In the genomic region with DNA sequence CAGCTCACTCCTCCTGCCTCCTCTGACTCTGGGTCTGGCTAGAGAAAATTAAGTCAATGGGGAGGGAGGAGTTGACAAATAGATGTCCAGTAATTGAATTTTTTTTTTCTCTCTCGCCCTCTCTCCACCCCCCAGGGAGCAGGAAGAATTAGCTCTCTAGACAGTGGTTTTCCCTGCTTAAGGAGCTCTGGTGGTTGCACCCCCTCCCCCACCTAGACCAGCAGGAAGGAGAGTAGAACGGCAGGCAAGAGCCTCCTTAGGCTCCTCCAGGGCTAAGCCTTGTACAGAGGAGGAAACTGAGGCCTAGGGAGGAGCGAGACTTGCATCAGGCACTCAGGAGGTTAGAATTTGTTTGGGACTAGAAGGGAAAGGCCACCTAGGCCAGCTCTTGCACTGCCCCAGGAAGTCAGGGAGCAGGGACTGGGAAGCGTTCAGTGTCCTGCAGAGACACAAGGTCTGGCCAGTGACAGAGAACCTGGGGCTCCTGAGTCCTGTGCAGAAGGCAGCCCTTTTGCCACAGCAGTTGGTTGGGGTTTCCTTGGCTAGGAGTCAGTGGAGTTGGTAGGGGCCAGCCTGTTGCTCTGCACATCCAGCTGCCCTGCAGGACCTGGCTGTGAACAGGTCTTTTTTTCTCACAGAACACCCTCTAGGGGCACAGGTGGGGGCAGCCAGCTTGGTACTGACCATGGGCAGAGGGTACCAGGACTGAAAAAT, we compare ENCODE assay signal across 8 cellular contexts. TPM values are rescaled to one million over a fixed set of nuclear protein-coding genes. Genes with fewer than 3 reads are reported as not detected.
DNase-seq lines count a peak whose midpoint lies in the region; ATAC-seq and TF ChIP-seq lines count a peak whose summit lies in the region.

No MANE protein-coding gene starts in this region.

- H3K4ac ChIP-seq in mesendoderm (ENCODE audit: low read depth, low read length): no peak overlapping the region

- no TSS peak for BruUV-seq in HCT116 (replicated peaks; lab: Mats Ljungman, UMichigan)

- H2BK5ac ChIP-seq in mesendoderm (ENCODE audit: low read length): no peak overlapping the region

- no peak for TF ChIP-seq POLR2A in HCT116 (IDR thresholded peaks at IDR 0.05; ENCODE audit: borderline replicate concordance, extremely low read depth, insufficient read depth, insufficient read length)

- H4K20me1 ChIP-seq in HCT116 (ENCODE audit: insufficient read depth): no peaks in the 10 kb centered on the region

- WGBS in mesendoderm (ENCODE audit: extremely low coverage, insufficient coverage, low lambda C conversion rate): no CpG with 5 or more reads among the region's 4 CpGs

- RAD21 ChIA-PET in HCT116 (lab: Charles Lee; ENCODE audit: low non-redundant PET in 1 of 2, low total read pairs in 2 of 2, uncharacterized antibody in 2 of 2, unreplicated experiment in 2 of 2): no interaction called here

- H3K79me1 ChIP-seq in mesendoderm (ENCODE audit: low read length): no peaks in the 10 kb centered on the region

- no peak for TF ChIP-seq CTCF in HCT116 (IDR thresholded peaks at IDR 0.05 in 2 of 3, conservative IDR thresholded peaks at IDR 0.05 in 1 of 3; ENCODE audit: borderline replicate concordance in 1 of 3, insufficient read depth in 1 of 3, low read depth in 2 of 3, low read length in 2 of 3)
- TF ChIP-seq CTCF in ascending aorta (IDR thresholded peaks at IDR 0.05): no peak

- no peaks in the 10 kb centered on the region for H3K9me3 ChIP-seq in HCT116 (ENCODE audit: control insufficient read depth in 1 of 2, insufficient read depth in 1 of 2, low read depth in 1 of 2, low read length in 2 of 2)
- no peaks in the 10 kb centered on the region for H3K9me3 ChIP-seq in ascending aorta

- no peak for DNase-seq in HCT116 (ENCODE audit: low read depth, low spot score)
- DNase-seq in ascending aorta (ENCODE audit: low spot score in 2 of 2): no peak
- DNase-seq in mesendoderm: peak; percentile 64
- no peak for DNase-seq in GM19238 (ENCODE audit: insufficient read length, low spot score)

- H3K27ac ChIP-seq in ACC112 (ENCODE audit: low read depth, low read length) (no peak overlapping the region), HCT116 (ENCODE audit: low read depth, low read length) (peak overlapping the region; percentile 1; the same call in 1 of the 2 replicates), ascending aorta (no peak overlapping the region), mesendoderm (ENCODE audit: low read depth, low read length) (no peak overlapping the region)

- peak overlapping the region; percentile 56 for H4K5ac ChIP-seq in mesendoderm (ENCODE audit: low read length)

- H2AK5ac ChIP-seq in mesendoderm (ENCODE audit: low read length): peak overlapping the region; percentile 92

- H3K4me3 ChIP-seq in ACC112 (ENCODE audit: low read depth, low read length): peak overlapping the region; percentile 67
- H3K4me3 ChIP-seq in HCT116 (replicated peaks in 1 of 2; ENCODE audit: low read depth in 1 of 2, low read length in 2 of 2): peak overlapping the region; percentile 45 to 56
- H3K4me3 ChIP-seq in ascending aorta: peak overlapping the region; percentile 58 to 70
- H3K4me3 ChIP-seq in mesendoderm (ENCODE audit: low read length): no peak overlapping the region

- peak overlapping the region; percentile 76 for H3K56ac ChIP-seq in mesendoderm (ENCODE audit: low read length)

- POLR2A ChIA-PET in HCT116 (lab: Charles Lee): interaction anchor here (1.0 to 1.5 kb wide), 3 partner anchors 17 to 299 kb away, joined by 3 to 4 read pairs (median 3); partner anchors contain the start of genes CYB5RL and MRPL37

- H3K4me2 ChIP-seq in HCT116 (ENCODE audit: low read length) (peak overlapping the region; percentile 79), mesendoderm (ENCODE audit: low read length) (peak overlapping the region; percentile 68)

- H3K27me3 ChIP-seq in ACC112 (ENCODE audit: insufficient read depth, low read length) (peaks cover 39% of the 10 kb centered on the region), HCT116 (ENCODE audit: insufficient read depth, low read length) (no peaks in the 10 kb centered on the region), ascending aorta (no peaks in the 10 kb centered on the region), mesendoderm (ENCODE audit: insufficient read depth, low read length, poor library complexity) (no peaks in the 10 kb centered on the region)

- H3K23ac ChIP-seq in mesendoderm (ENCODE audit: low read length): no peak overlapping the region

- H3K9me2 ChIP-seq in HCT116 (ENCODE audit: insufficient read depth): no peaks in the 10 kb centered on the region

- H2AFZ ChIP-seq in ACC112 (ENCODE audit: low read length, unreplicated experiment): no peak overlapping the region
- peak overlapping the region; percentile 17 for H2AFZ ChIP-seq in HCT116 (ENCODE audit: low read depth, low read length, poor library complexity, severe bottlenecking)

- ATAC-seq in HCT116: peak; percentile 21
- no peak for ATAC-seq in GM18870 (IDR thresholded peaks at IDR 0.05; ENCODE audit: unreplicated experiment)
- no peak for ATAC-seq in GM21367 (IDR thresholded peaks at IDR 0.05; ENCODE audit: unreplicated experiment)
- no peak for ATAC-seq in HG02798 (IDR thresholded peaks at IDR 0.05; ENCODE audit: poor library complexity, unreplicated experiment)

- H3K36me3 ChIP-seq in ACC112 (ENCODE audit: insufficient read depth, low read length): no peaks in the 10 kb centered on the region
- H3K36me3 ChIP-seq in HCT116 (ENCODE audit: control insufficient read depth in 1 of 2, insufficient read depth in 2 of 2, low read length in 2 of 2): no peaks in the 10 kb centered on the region
- no peaks in the 10 kb centered on the region for H3K36me3 ChIP-seq in ascending aorta
- H3K36me3 ChIP-seq in mesendoderm (ENCODE audit: control insufficient read depth, insufficient read depth, low read length): no peaks in the 10 kb centered on the region

- CTCF ChIA-PET in HCT116 (lab: Charles Lee): interaction anchor here (0.7 to 2.3 kb wide), 7 partner anchors 10 to 317 kb away, joined by 3 to 26 read pairs (median 5); no protein-coding TSS in a partner anchor

- H4K8ac ChIP-seq in mesendoderm (ENCODE audit: low read depth, low read length): no peak overlapping the region

- intact Hi-C loops in HCT116 (cut with micrococcal nuclease) (no loop called here), ascending aorta (cut with DNase I) (loop anchor here (10.0 kb wide), 2 partner anchors 216 to 604 kb away; partner anchors contain the start of genes DIO1 and TTC4)

- H2BK15ac ChIP-seq in mesendoderm (replicated peaks; ENCODE audit: low read depth): no peak overlapping the region

- H3K79me2 ChIP-seq in ACC112 (ENCODE audit: control insufficient read depth, insufficient read depth, low read length, unreplicated experiment) (no peaks in the 10 kb centered on the region), HCT116 (ENCODE audit: insufficient read depth, low read length) (no peaks in the 10 kb centered on the region), mesendoderm (ENCODE audit: control insufficient read depth, insufficient read depth, low read length) (no peaks in the 10 kb centered on the region)

- no peak for TF ChIP-seq RAD21 in HCT116 (IDR thresholded peaks at IDR 0.05; ENCODE audit: low read depth)

- H3K4me1 ChIP-seq in ACC112 (ENCODE audit: control insufficient read depth, insufficient read depth, low read length, unreplicated experiment): no peaks in the 10 kb centered on the region
- peaks cover 15 to 24% of the 10 kb centered on the region in 2 experiments for H3K4me1 ChIP-seq in HCT116 (ENCODE audit: control insufficient read depth in 1 of 2, insufficient read depth in 2 of 2, low read length in 2 of 2)
- H3K4me1 ChIP-seq in ascending aorta: peaks cover 0 to 10% of the 10 kb centered on the region in 2 donors
- H3K4me1 ChIP-seq in mesendoderm (ENCODE audit: control insufficient read depth, low read depth, low read length): peaks cover 16% of the 10 kb centered on the region

- no peak overlapping the region for H2BK120ac ChIP-seq in mesendoderm (ENCODE audit: low read depth, low read length)

- peak overlapping the region; percentile 76 for H3K18ac ChIP-seq in mesendoderm (ENCODE audit: low read length)

- H3K9ac ChIP-seq in HCT116 (ENCODE audit: low read length): peak overlapping the region; percentile 57
- H3K9ac ChIP-seq in mesendoderm (ENCODE audit: low read length): peak overlapping the region; percentile 41

TF ChIP-seq in HCT116, 20 proteins besides CTCF, POLR2A, EP300 and RAD21 (continues in another document):
- TF ChIP-seq, protein P1, sequence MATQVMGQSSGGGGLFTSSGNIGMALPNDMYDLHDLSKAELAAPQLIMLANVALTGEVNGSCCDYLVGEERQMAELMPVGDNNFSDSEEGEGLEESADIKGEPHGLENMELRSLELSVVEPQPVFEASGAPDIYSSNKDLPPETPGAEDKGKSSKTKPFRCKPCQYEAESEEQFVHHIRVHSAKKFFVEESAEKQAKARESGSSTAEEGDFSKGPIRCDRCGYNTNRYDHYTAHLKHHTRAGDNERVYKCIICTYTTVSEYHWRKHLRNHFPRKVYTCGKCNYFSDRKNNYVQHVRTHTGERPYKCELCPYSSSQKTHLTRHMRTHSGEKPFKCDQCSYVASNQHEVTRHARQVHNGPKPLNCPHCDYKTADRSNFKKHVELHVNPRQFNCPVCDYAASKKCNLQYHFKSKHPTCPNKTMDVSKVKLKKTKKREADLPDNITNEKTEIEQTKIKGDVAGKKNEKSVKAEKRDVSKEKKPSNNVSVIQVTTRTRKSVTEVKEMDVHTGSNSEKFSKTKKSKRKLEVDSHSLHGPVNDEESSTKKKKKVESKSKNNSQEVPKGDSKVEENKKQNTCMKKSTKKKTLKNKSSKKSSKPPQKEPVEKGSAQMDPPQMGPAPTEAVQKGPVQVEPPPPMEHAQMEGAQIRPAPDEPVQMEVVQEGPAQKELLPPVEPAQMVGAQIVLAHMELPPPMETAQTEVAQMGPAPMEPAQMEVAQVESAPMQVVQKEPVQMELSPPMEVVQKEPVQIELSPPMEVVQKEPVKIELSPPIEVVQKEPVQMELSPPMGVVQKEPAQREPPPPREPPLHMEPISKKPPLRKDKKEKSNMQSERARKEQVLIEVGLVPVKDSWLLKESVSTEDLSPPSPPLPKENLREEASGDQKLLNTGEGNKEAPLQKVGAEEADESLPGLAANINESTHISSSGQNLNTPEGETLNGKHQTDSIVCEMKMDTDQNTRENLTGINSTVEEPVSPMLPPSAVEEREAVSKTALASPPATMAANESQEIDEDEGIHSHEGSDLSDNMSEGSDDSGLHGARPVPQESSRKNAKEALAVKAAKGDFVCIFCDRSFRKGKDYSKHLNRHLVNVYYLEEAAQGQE (IDR thresholded peaks at IDR 0.05; ENCODE audit: low read depth): no peak
- TF ChIP-seq SRF (IDR thresholded peaks at IDR 0.05; ENCODE audit: low read depth): no peak
- no peak for TF ChIP-seq EZH2phosphoT487 (IDR thresholded peaks at IDR 0.05; ENCODE audit: borderline replicate concordance)
- TF ChIP-seq, protein P2, sequence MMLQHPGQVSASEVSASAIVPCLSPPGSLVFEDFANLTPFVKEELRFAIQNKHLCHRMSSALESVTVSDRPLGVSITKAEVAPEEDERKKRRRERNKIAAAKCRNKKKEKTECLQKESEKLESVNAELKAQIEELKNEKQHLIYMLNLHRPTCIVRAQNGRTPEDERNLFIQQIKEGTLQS (IDR thresholded peaks at IDR 0.05): no peak
- TF ChIP-seq EGR1 (IDR thresholded peaks at IDR 0.05; ENCODE audit: low read depth): no peak
- no peak for TF ChIP-seq SP1 (IDR thresholded peaks at IDR 0.05; ENCODE audit: low read depth)

RNA-seq across cellular contexts. Expression of gene ACOT11, which starts 49.5 kb away (rescaled TPM):
- total RNA-seq in HCT116 (2021; ENCODE audit: unreplicated experiment): 31.1 TPM
- 17.3 and 18.7 TPM in 2 replicates for polyA plus RNA-seq in HCT116 (2012)
- total RNA-seq in ascending aorta: 30.4 TPM
- polyA plus RNA-seq in mesendoderm (2013, experiment 1 of 2): 3.4 TPM
- polyA plus RNA-seq in mesendoderm (2013, experiment 2 of 2): 3.5 TPM
